In the genomic region with DNA sequence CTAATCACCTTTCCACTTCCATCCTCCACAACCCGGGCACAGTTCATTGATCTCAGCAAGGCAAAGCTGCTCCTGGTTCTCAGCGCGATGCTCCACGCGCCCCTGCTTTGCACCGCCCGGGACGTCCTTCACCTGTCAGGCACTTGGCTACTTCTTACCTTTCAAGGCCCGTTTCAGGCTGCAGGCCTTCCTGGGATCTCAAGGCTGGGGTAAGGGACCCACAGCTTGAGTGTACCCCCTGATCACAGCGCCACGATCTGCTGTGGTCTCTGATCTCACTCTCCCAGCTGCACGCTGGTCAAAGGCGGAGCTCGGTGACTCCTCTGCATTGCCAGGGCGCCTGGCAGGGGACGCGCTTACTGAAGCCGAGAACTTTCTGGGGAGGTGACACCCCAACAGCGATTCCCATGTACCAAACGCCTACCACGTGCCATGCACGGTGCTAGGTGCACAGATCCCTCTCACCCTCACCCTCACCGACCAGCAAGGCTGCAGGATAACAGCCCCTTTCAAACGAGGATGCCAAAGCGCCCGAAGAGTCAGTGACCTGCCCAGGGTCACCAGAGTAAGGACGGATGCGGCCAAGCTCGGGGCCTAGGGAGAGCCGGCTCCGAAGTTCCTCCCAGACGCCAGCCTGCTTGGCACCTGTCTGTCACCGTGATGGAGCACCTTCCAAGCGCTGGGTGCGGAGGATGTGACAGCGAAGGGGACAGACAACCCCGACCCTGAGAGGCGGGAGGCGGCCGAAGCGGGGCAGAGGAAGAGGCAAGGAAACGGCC, we compare ENCODE assay signal across 8 cellular contexts. TPM values are rescaled to one million over a fixed set of nuclear protein-coding genes. Genes with fewer than 3 reads are reported as not detected.
DNase-seq lines count a peak whose midpoint lies in the region; ATAC-seq and TF ChIP-seq lines count a peak whose summit lies in the region.

No MANE protein-coding gene starts in this region.

- CTCF ChIA-PET in activated B cell treated with CpG ODN at 0.5 μM for 24 hours (lab: Charles Lee): no interaction called here

- H3K4me3 ChIP-seq in GM08714 (ENCODE audit: low read length): peak overlapping the region; percentile 78
- peak overlapping the region; percentile 77 for H3K4me3 ChIP-seq in choroid plexus epithelial cell (ENCODE audit: low read depth, low read length)

- in situ Hi-C loops in KBM-7 (cut with MboI; ENCODE audit: low pct_unique_long_range_greater_than_20kb, low sequenced_read_pairs): no loop called here

- DNase-seq in KBM-7 (peak; percentile 55), activated B cell treated with CpG ODN at 0.5 μM for 24 hours (no peak), choroid plexus epithelial cell (ENCODE audit: low read depth) (no peak), left lobe of liver (ENCODE audit: low spot score) (peak; percentile 58), NCI-H2196 (lab: John Stamatoyannopoulos, UW; ENCODE audit: unreplicated experiment) (no peak)
- peak; percentile 20 for DNase-seq in stimulated activated CD4-positive, alpha-beta T cell treated with anti-CD3 and anti-CD28 coated beads, Interleukin-2, amount 100 ng/mL, for 4 hours (ENCODE audit: low read depth)

- H3K4me1 Mint-ChIP-seq in activated B cell treated with CpG ODN at 0.5 μM for 24 hours: peaks cover 22% of the 10 kb centered on the region

- ATAC-seq in GM21737 (IDR thresholded peaks at IDR 0.05; ENCODE audit: unreplicated experiment) (peak; percentile 18), activated B cell treated with CpG ODN at 0.5 μM for 24 hours (ENCODE audit: low read depth) (peak; percentile 3), left lobe of liver (peak; percentile 44)

- H3K9me3 Mint-ChIP-seq in activated B cell treated with CpG ODN at 0.5 μM for 24 hours: no peaks in the 10 kb centered on the region

- no peak for TF ChIP-seq CTCF in activated B cell treated with CpG ODN at 0.5 μM for 24 hours (IDR thresholded peaks at IDR 0.05)
- TF ChIP-seq CTCF in choroid plexus epithelial cell (conservative IDR thresholded peaks at IDR 0.05; ENCODE audit: low read depth, low read length): no peak

- H3K27ac Mint-ChIP-seq in activated B cell treated with CpG ODN at 0.5 μM for 24 hours: peak overlapping the region; percentile 84

- H3K36me3 Mint-ChIP-seq in activated B cell treated with CpG ODN at 0.5 μM for 24 hours (ENCODE audit: low read depth): peaks cover 14% of the 10 kb centered on the region

- H3K27me3 Mint-ChIP-seq in activated B cell treated with CpG ODN at 0.5 μM for 24 hours: no peaks in the 10 kb centered on the region

- POLR2A ChIA-PET in activated B cell treated with CpG ODN at 0.5 μM for 24 hours (lab: Charles Lee): interaction anchor here (0.9 to 2.5 kb wide), 5 partner anchors 29 to 1733 kb away, joined by 3 to 27 read pairs (median 6); a partner anchor contains a TSS

- no peak overlapping the region for H3K4me3 Mint-ChIP-seq in activated B cell treated with CpG ODN at 0.5 μM for 24 hours

- intact Hi-C loops in activated B cell treated with CpG ODN at 0.5 μM for 24 hours (cut with micrococcal nuclease): loop anchor here (1.0 to 10.0 kb wide), 9 partner anchors 52 to 1922 kb away; a partner anchor contains a TSS

RNA-seq across cellular contexts. Expression of a gene that starts 0.8 kb away (rescaled TPM):
- 39.6 and 40.5 TPM in 2 replicates for total RNA-seq in activated B cell treated with CpG ODN at 0.5 μM for 24 hours
- 28.6 TPM for total RNA-seq in left lobe of liver

RNA-seq across cellular contexts. Expression of a gene that starts 0.9 kb away (rescaled TPM):
- total RNA-seq in activated B cell treated with CpG ODN at 0.5 μM for 24 hours (44.0 and 44.6 TPM in 2 replicates), left lobe of liver (12.0 TPM)

RNA-seq across cellular contexts. Expression of a gene that starts 51.8 kb away (rescaled TPM):
- total RNA-seq in activated B cell treated with CpG ODN at 0.5 μM for 24 hours (47.1 and 49.0 TPM in 2 replicates), left lobe of liver (28.6 TPM)

Comparison
In these comparisons a context has a peak if more than half of its experiments do, and no peak if none do; other contexts are left out.
1. DNase-seq: peak in KBM-7 (single experiment), left lobe of liver (single experiment) and stimulated activated CD4-positive, alpha-beta T cell treated with anti-CD3 and anti-CD28 coated beads, Interleukin-2, amount 100 ng/mL, for 4 hours (single experiment); none in activated B cell treated with CpG ODN at 0.5 μM for 24 hours (single experiment), choroid plexus epithelial cell (single experiment) and NCI-H2196 (single experiment).
2. Peak in every context shown above with its lines, with median percentiles within 50 percentile points of each other: ATAC-seq.